In the genomic region with DNA sequence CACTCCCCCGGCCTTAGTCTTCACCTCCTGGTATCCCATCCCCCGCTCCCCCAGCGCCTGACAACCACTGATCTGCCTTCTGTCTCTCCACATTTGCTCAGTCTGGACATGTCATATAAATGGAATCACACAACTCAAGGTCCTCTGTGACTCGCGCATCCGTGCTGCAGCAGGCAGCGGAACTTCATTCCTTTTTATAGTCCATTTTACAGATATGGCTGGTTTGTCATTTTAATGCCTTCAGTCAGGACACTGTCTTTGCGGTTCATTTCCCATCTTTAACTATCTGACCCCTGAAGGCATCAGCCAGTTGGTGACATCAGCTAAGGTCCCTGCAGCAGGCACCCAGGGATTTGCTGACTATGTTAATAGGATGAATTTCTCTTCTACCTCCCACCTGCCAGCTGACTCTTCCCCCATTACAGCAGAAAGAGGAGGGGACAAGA, we compare ENCODE assay signal across 22 cellular contexts.
DNase-seq lines count a peak whose midpoint lies in the region; FAIRE-seq and TF ChIP-seq lines count a peak whose summit lies in the region.
"Had no signal": no experiment of that assay in that cellular context is flagged by ENCODE, and none has a peak within 500 bp of the region (broad histone marks: within the 10 kb centered on the region; RNA-seq: fewer than 3 reads in every experiment).

No MANE protein-coding gene starts in this region.

- no peak overlapping the region for H3K4me3 Mint-ChIP-seq in Calu3 (ENCODE audit: low read depth, unreplicated experiment)
- H3K4me3 Mint-ChIP-seq: T-helper 1 cell treated with Interleukin-12 subunit alpha and Interleukin-12 subunit beta and Interleukin-4 antibody, amounts not matched to agents 30 μg/mL and 1 μg/mL, for 36 hours; type B pancreatic cell had no signal

- DNase-seq in G401 (ENCODE audit: low spot score): peak; percentile 31
- no peak for DNase-seq in RWPE1 (ENCODE audit: low spot score)
- DNase-seq in bronchial epithelial cell (ENCODE audit: low read depth): peak; percentile 14
- DNase-seq in trophoblast cell: no peak
- no peak for DNase-seq in COR-L47 (lab: John Stamatoyannopoulos, UW)
- no peak for DNase-seq in Calu3
- DNase-seq in NCI-H345 treated with DMSO at 0.1 percent for 48 hours (lab: John Stamatoyannopoulos, UW; ENCODE audit: unreplicated experiment): no peak
- DNase-seq in NCI-H1694 (lab: John Stamatoyannopoulos, UW): no peak
- DNase-seq: activated effector memory CD4-positive, alpha-beta T cell treated with Interleukin-2 at 50 U/mL for 16 hours; body of pancreas; DMS79; hippocampal formation; KBM-7; kidney glomerular epithelial cell; mucosa of descending colon; NCI-H1105 treated with DMSO at 0.1 percent for 48 hours; sigmoid colon; stimulated activated CD4-positive, alpha-beta T cell treated with anti-CD3 and anti-CD28 coated beads, Interleukin-4, amount 100 ng/mL, for 24 hours; stimulated activated CD8-positive, alpha-beta memory T cell treated with anti-CD3 and anti-CD28 coated beads, Interleukin-4, amount 100 ng/mL, for 48 hours had no signal

- no TSS peak for BruUV-seq in Calu3 (replicated peaks; lab: Mats Ljungman, UMichigan)

- WGBS in trophoblast cell (ENCODE audit: extremely low coverage, insufficient coverage, insufficient read length): no CpG with 5 or more reads among the region's 8 CpGs

- peaks cover 0 to 6% of the 10 kb centered on the region in 2 experiments for H3K4me1 ChIP-seq in trophoblast cell (ENCODE audit: control insufficient read depth in 1 of 2, insufficient read depth in 2 of 2, low read length in 2 of 2)
- H3K4me1 ChIP-seq: body of pancreas had no signal

- no peak overlapping the region for H2BK5ac ChIP-seq in trophoblast cell (ENCODE audit: low read depth, low read length, poor library complexity)

- no peak overlapping the region for H3K27ac Mint-ChIP-seq in Calu3 (ENCODE audit: unreplicated experiment)
- H3K27ac Mint-ChIP-seq: T-helper 1 cell treated with Interleukin-12 subunit alpha and Interleukin-12 subunit beta and Interleukin-4 antibody, amounts not matched to agents 30 μg/mL and 1 μg/mL, for 36 hours; type B pancreatic cell had no signal

- no peaks in the 10 kb centered on the region for H3K79me2 ChIP-seq in trophoblast cell (ENCODE audit: control insufficient read depth, insufficient read depth, low read length, poor library complexity)

- no peak overlapping the region for H2AK5ac ChIP-seq in trophoblast cell (ENCODE audit: low read length)

- no peaks in the 10 kb centered on the region for H3K9me3 ChIP-seq in trophoblast cell (ENCODE audit: insufficient read depth, low read depth, low read length)
- H3K9me3 ChIP-seq: BLaER1, body of pancreas, mucosa of descending colon, sigmoid colon had no signal

- H3K23ac ChIP-seq in trophoblast cell (ENCODE audit: low read length): no peak overlapping the region

- CTCF ChIA-PET in RWPE1 (lab: Yijun Ruan, JAX): no interaction called here
- CTCF ChIA-PET in Calu3 (lab: Charles Lee): interaction anchor here (0.7 kb wide), 1 partner anchor 206 kb away, joined by 3 read pairs; no protein-coding TSS in a partner anchor

- H3K9me3 Mint-ChIP-seq in Calu3 (ENCODE audit: low read depth, unreplicated experiment): no peaks in the 10 kb centered on the region
- H3K9me3 Mint-ChIP-seq: T-helper 1 cell treated with Interleukin-12 subunit alpha and Interleukin-12 subunit beta and Interleukin-4 antibody, amounts not matched to agents 30 μg/mL and 1 μg/mL, for 36 hours; type B pancreatic cell had no signal

- POLR2A ChIA-PET in RWPE1 (lab: Yijun Ruan, JAX; ENCODE audit: low non-redundant PET): no interaction called here

- no peak for FAIRE-seq in bronchial epithelial cell (lab: Jason Lieb, UNC)

- no peak overlapping the region for H3K14ac ChIP-seq in trophoblast cell (ENCODE audit: low read length)

- intact Hi-C loops in Calu3 (cut with micrococcal nuclease; ENCODE audit: unreplicated experiment): no loop called here

- H4K12ac ChIP-seq in trophoblast cell (ENCODE audit: low read depth, low read length): no peak overlapping the region

- no peak overlapping the region for H3K4ac ChIP-seq in trophoblast cell (ENCODE audit: low read depth, low read length)

- no peaks in the 10 kb centered on the region for H3K4me1 Mint-ChIP-seq in Calu3 (ENCODE audit: low read depth, unreplicated experiment)

- H3K36me3 ChIP-seq in bronchial epithelial cell (ENCODE audit: control insufficient read depth, insufficient read depth, low read length) (peaks cover 46% of the 10 kb centered on the region), trophoblast cell (ENCODE audit: control insufficient read depth in 1 of 2, insufficient read depth in 2 of 2, low read length in 2 of 2) (peaks cover 36 to 55% of the 10 kb centered on the region in 2 experiments)

- H2BK120ac ChIP-seq in trophoblast cell (ENCODE audit: insufficient read depth, low read length, poor library complexity): no peak overlapping the region

- no peak overlapping the region for H2BK12ac ChIP-seq in trophoblast cell (ENCODE audit: low read length)

- H3K79me1 ChIP-seq in trophoblast cell (ENCODE audit: low read length): no peaks in the 10 kb centered on the region

- H3K9ac ChIP-seq in trophoblast cell (ENCODE audit: low read length): no peak overlapping the region
- H3K9ac ChIP-seq: BLaER1 had no signal

- H3K4me3 ChIP-seq in bronchial epithelial cell (ENCODE audit: low read depth, low read length): no peak overlapping the region
- H3K4me3 ChIP-seq in trophoblast cell (ENCODE audit: low read depth, low read length): no peak overlapping the region
- H3K4me3 ChIP-seq: BLaER1, body of pancreas, mucosa of descending colon, sigmoid colon had no signal

- H3K4me2 ChIP-seq in trophoblast cell (ENCODE audit: low read length): no peak overlapping the region
- H3K4me2 ChIP-seq: BLaER1 had no signal

- H3K27ac ChIP-seq in RWPE1 (peak overlapping the region; percentile 10), trophoblast cell (ENCODE audit: low read depth, low read length) (peak overlapping the region; percentile 20)
- H3K27ac ChIP-seq: BLaER1, body of pancreas, sigmoid colon had no signal

- H4K91ac ChIP-seq in trophoblast cell (ENCODE audit: low read depth, low read length): no peak overlapping the region

- no peaks in the 10 kb centered on the region for H3K27me3 Mint-ChIP-seq in Calu3 (ENCODE audit: unreplicated experiment)
- H3K27me3 Mint-ChIP-seq: type B pancreatic cell had no signal

- peaks cover 51% of the 10 kb centered on the region for H3K36me3 Mint-ChIP-seq in Calu3 (ENCODE audit: insufficient read depth, unreplicated experiment)

- in situ Hi-C loops in G401 (cut with HindIII; ENCODE audit: low sequenced_read_pairs): no loop called here

- H3K18ac ChIP-seq in trophoblast cell (ENCODE audit: low read length): no peak overlapping the region

- no peak for TF ChIP-seq CTCF in RWPE1 (conservative IDR thresholded peaks at IDR 0.05; ENCODE audit: low read depth)
- TF ChIP-seq CTCF in bronchial epithelial cell (IDR thresholded peaks at IDR 0.05; ENCODE audit: insufficient read depth, low read length, severe bottlenecking): no peak
- TF ChIP-seq CTCF in Calu3 (IDR thresholded peaks at IDR 0.05; ENCODE audit: unreplicated experiment): no peak

- H3K27me3 ChIP-seq in bronchial epithelial cell (ENCODE audit: control insufficient read depth, insufficient read depth, low read length): no peaks in the 10 kb centered on the region
- no peaks in the 10 kb centered on the region for H3K27me3 ChIP-seq in trophoblast cell (ENCODE audit: insufficient read depth, low read length)
- H3K27me3 ChIP-seq: BLaER1, body of pancreas, sigmoid colon had no signal

- no peak overlapping the region for H4K8ac ChIP-seq in trophoblast cell (ENCODE audit: low read depth, low read length)

- no peak overlapping the region for H2AFZ ChIP-seq in trophoblast cell (ENCODE audit: insufficient read depth, low read length, poor library complexity)

Comparison
In these comparisons a context has a peak if more than half of its experiments do, and no peak if none do; other contexts are left out.
1. DNase-seq: peak in G401 (single experiment) and bronchial epithelial cell (single experiment); none in RWPE1 (single experiment), trophoblast cell (0 of 2), COR-L47 (single experiment), Calu3 (single experiment), NCI-H345 treated with DMSO at 0.1 percent for 48 hours (single experiment) and NCI-H1694 (single experiment).